Comparison of ENCODE assay signal across 21 cellular contexts in genomic region chr1:241139047-241139446, GRCh38.
"Had no signal": no experiment of that assay in that cellular context is flagged by ENCODE, and none has a peak within 500 bp of the region (broad histone marks: within the 10 kb centered on the region; RNA-seq: fewer than 3 reads in every experiment).

No MANE protein-coding gene starts in this region.

- H3K4me3 ChIP-seq: MG63, SJSA1, SK-N-MC had no signal

- H3K4me1 ChIP-seq: SJSA1 had no signal

- H3K27me3 ChIP-seq: MG63, SJSA1 had no signal

- DNase-seq: IMR-90, Karpas-422, KG1, MG63, NCI-H1092, NCI-H1105 treated with DMSO at 0.1 percent for 48 hours, NCI-H1417 treated with DMSO at 0.1 percent for 48 hours, NCI-H146, NCI-H1694 treated with DMSO at 0.1 percent for 48 hours, NCI-H1930, NCI-H2081, NCI-H2107, NCI-H2227 treated with DMSO at 0.1 percent for 48 hours, NCI-H524, NCI-H69, NCI-H774, Right ventricle myocardium superior, RPMI8226, SIG-M5 had no signal

- H3K27ac ChIP-seq: SJSA1, SK-N-MC had no signal

- H3K9me3 ChIP-seq: MG63, SJSA1 had no signal

- H3K36me3 ChIP-seq: MG63, SJSA1 had no signal
